ENCODE assay signal across 1 cellular context in the genomic region with DNA sequence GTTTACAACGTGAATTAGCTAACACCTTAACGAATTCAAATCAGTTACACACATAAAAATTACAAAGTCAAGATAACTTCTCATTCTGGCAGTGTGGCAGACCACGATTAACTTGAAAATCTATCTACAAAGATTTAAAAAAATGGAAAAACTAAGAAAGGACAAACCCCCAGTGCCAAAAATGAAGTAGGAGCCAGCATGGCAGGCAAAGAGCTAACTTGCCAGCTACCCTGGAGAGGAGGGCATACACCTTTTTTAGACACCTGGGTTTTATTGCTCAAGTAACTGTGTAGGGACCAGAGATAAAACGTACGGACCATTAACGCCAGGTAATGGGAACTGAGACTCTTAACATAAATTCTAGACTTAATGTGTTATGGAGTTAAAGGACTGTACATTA.
TF ChIP-seq lines count a peak whose summit lies in the region.

No MANE protein-coding gene starts in this region.

TF ChIP-seq in HepG2, 621 proteins besides CTCF, POLR2A, EP300 and RAD21:
- TF ChIP-seq POLR2G (IDR thresholded peaks at IDR 0.05; ENCODE audit: low read depth, low read length) (0 out of 2 replicates have a peak, but pooled peaks have one; percentile 25), ZC3H4 (CRISPR knock-in tag; IDR thresholded peaks at IDR 0.05; ENCODE audit: borderline replicate concordance) (0 out of 2 replicates have a peak, but pooled peaks have one; percentile 73), NFKB2 (CRISPR knock-in tag; IDR thresholded peaks at IDR 0.05; ENCODE audit: borderline replicate concordance) (no peak)
